ENCODE assay signal across 21 cellular contexts in the genomic region with DNA sequence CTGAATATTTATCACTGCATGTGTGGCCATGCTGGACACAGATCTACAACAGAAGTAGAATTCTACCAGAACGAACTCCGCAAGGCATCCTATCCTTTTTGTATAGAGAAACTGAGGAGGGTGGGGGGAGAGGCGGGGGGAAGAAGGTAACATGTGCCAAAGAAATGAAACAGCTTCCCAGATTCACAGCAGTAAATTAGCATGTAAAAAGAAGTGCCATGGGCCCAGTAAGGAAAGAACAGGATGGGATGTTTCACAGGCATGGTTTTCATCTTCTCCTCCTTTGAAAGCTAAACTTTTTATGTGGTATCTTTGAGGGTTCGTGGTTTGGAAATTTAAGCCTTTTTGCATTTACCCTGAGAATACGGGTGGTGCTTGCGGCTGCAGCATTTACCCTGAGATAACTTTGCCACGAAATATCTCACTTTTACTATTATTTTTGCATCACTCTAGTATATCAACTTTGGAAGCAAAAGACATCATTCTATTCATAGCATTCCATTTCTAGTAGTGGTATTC.
DNase-seq lines count a peak whose midpoint lies in the region; ATAC-seq and TF ChIP-seq lines count a peak whose summit lies in the region.
"Had no signal": no experiment of that assay in that cellular context is flagged by ENCODE, and none has a peak within 500 bp of the region (broad histone marks: within the 10 kb centered on the region; RNA-seq: fewer than 3 reads in every experiment).

No MANE protein-coding gene starts in this region.

- H2BK12ac ChIP-seq in neuronal stem cell (ENCODE audit: low read length) = no peak overlapping the region

- H3K9me2 ChIP-seq in GM23338 (ENCODE audit: insufficient read depth) = 0 out of 2 replicates have a peak, but pooled peaks cover 9% of the 10 kb centered on the region

- H3K27ac ChIP-seq in GM23338 (ENCODE audit: low read depth) = no peak overlapping the region
- no peak overlapping the region for H3K27ac ChIP-seq in neuronal stem cell (replicated peaks; ENCODE audit: low read length)
- no peak overlapping the region for H3K27ac ChIP-seq in foreskin keratinocyte
- H3K27ac ChIP-seq: A549 had no signal

- H3K4me2 ChIP-seq in GM23338 = 0 out of 2 replicates have a peak overlapping the region, but pooled peaks have one; percentile 22
- H3K4me2 ChIP-seq in neuronal stem cell (ENCODE audit: insufficient read depth, low read length, poor library complexity, severe bottlenecking) = no peak overlapping the region
- H3K4me2 ChIP-seq: A549 had no signal

- no peak overlapping the region for H3K4me3 ChIP-seq in GM23338
- no peak overlapping the region for H3K4me3 ChIP-seq in NT2/D1 (ENCODE audit: insufficient read length, low read depth)
- H3K4me3 ChIP-seq in fibroblast of the aortic adventitia (ENCODE audit: low read depth, low read length) = no peak overlapping the region
- H3K4me3 ChIP-seq in neuronal stem cell (ENCODE audit: low read length in 2 of 2) = no peak overlapping the region
- H3K4me3 ChIP-seq: A549, GM12878 had no signal

- H3K9ac ChIP-seq in NT2/D1 (ENCODE audit: insufficient read length, low read depth) = no peak overlapping the region
- no peak overlapping the region for H3K9ac ChIP-seq in neuronal stem cell (ENCODE audit: low read depth, low read length, poor library complexity)

- no peak overlapping the region for H3K4me3 Mint-ChIP-seq in GM23338
- no peak overlapping the region for H3K4me3 Mint-ChIP-seq in glutamatergic neuron (ENCODE audit: unreplicated experiment)
- H3K4me3 Mint-ChIP-seq: B cell, CD14-positive monocyte, H9 had no signal

- H3K14ac ChIP-seq in neuronal stem cell (ENCODE audit: low read length) = no peak overlapping the region

- H3K4me1 ChIP-seq in GM23338 (ENCODE audit: insufficient read depth) = peaks cover 13% of the 10 kb centered on the region
- H3K4me1 ChIP-seq in NT2/D1 (ENCODE audit: insufficient read depth, insufficient read length) = no peaks in the 10 kb centered on the region
- peaks cover 0 to 2% of the 10 kb centered on the region in 2 donors for H3K4me1 ChIP-seq in neuronal stem cell (ENCODE audit: control insufficient read depth in 2 of 2, insufficient read depth in 1 of 2, low read depth in 1 of 2, low read length in 2 of 2)
- no peaks in the 10 kb centered on the region for H3K4me1 ChIP-seq in foreskin keratinocyte
- H3K4me1 ChIP-seq: A549 had no signal

- H4K20me1 ChIP-seq in GM23338 (replicated peaks; ENCODE audit: insufficient read depth) = no peaks in the 10 kb centered on the region

- H3K27me3 ChIP-seq in GM23338 (ENCODE audit: insufficient read depth) (no peaks in the 10 kb centered on the region), NT2/D1 (ENCODE audit: insufficient read depth, insufficient read length) (no peaks in the 10 kb centered on the region), neuronal stem cell (ENCODE audit: control insufficient read depth in 3 of 3, insufficient read depth in 3 of 3, low read depth in 1 of 3, low read length in 3 of 3) (no peaks in the 10 kb centered on the region), foreskin keratinocyte (no peaks in the 10 kb centered on the region)

- H3K4me1 Mint-ChIP-seq in GM23338 = peaks cover 30% of the 10 kb centered on the region
- H3K4me1 Mint-ChIP-seq in glutamatergic neuron (ENCODE audit: low read depth, unreplicated experiment) = peaks cover 13% of the 10 kb centered on the region
- H3K4me1 Mint-ChIP-seq: B cell had no signal

- H3K9me3 ChIP-seq in NT2/D1 (ENCODE audit: insufficient read depth, low read length) (0 out of 2 replicates have a peak, but pooled peaks cover 7% of the 10 kb centered on the region), neuronal stem cell (replicated peaks in 1 of 2; ENCODE audit: control insufficient read depth in 2 of 2, insufficient read depth in 1 of 2, low read depth in 1 of 2, low read length in 2 of 2) (peaks cover 0 to 3% of the 10 kb centered on the region in 2 donors)
- H3K9me3 ChIP-seq: A549 had no signal

- no peaks in the 10 kb centered on the region for H3F3A ChIP-seq in GM23338 (replicated peaks; ENCODE audit: low read depth)

- H3K36me3 ChIP-seq in GM23338 (ENCODE audit: insufficient read depth) (no peaks in the 10 kb centered on the region), NT2/D1 (ENCODE audit: insufficient read depth, insufficient read length, low read length) (no peaks in the 10 kb centered on the region), neuronal stem cell (replicated peaks in 1 of 2; ENCODE audit: control insufficient read depth in 2 of 2, insufficient read depth in 2 of 2, low read length in 2 of 2) (no peaks in the 10 kb centered on the region)

- no peak overlapping the region for H2BK15ac ChIP-seq in neuronal stem cell (ENCODE audit: low read length)

- no peak overlapping the region for H2BK120ac ChIP-seq in neuronal stem cell (ENCODE audit: low read depth, low read length)

- no peak overlapping the region for H2BK5ac ChIP-seq in neuronal stem cell (ENCODE audit: low read length)

- no peak for TF ChIP-seq CTCF in GM23338 (conservative IDR thresholded peaks at IDR 0.05; ENCODE audit: low read depth in 2 of 2)
- no peak for TF ChIP-seq CTCF in fibroblast of the aortic adventitia (IDR thresholded peaks at IDR 0.05; ENCODE audit: insufficient read depth, low read length)
- no peak for TF ChIP-seq CTCF in foreskin keratinocyte (conservative IDR thresholded peaks at IDR 0.05)
- no peak for TF ChIP-seq CTCF in glutamatergic neuron (IDR thresholded peaks at IDR 0.05; ENCODE audit: partially characterized antibody, unreplicated experiment)

- H3K18ac ChIP-seq in neuronal stem cell (ENCODE audit: low read length) = no peak overlapping the region

- H3K27me3 Mint-ChIP-seq in GM23338 (ENCODE audit: insufficient read depth, low read depth, poor library complexity) (peaks cover 1% of the 10 kb centered on the region), glutamatergic neuron (ENCODE audit: unreplicated experiment) (peaks cover 2% of the 10 kb centered on the region)

- H3K9me3 Mint-ChIP-seq in GM23338 = no peaks in the 10 kb centered on the region; the same call in 2 of the 3 replicates
- H3K9me3 Mint-ChIP-seq in glutamatergic neuron (ENCODE audit: unreplicated experiment) = peaks cover 2% of the 10 kb centered on the region
- H3K9me3 Mint-ChIP-seq: H9 had no signal

- peak; percentile 58 for ATAC-seq in GM23338
- no peak for ATAC-seq in foreskin keratinocyte
- ATAC-seq: A549, GM12878, PC-3 had no signal

- H3K4ac ChIP-seq in neuronal stem cell (ENCODE audit: low read length) = no peak overlapping the region

- H4K91ac ChIP-seq in neuronal stem cell (ENCODE audit: low read depth, low read length, poor library complexity) = no peak overlapping the region

- H3K36me3 Mint-ChIP-seq in GM23338 (ENCODE audit: low read depth) = no peaks in the 10 kb centered on the region
- H3K36me3 Mint-ChIP-seq in glutamatergic neuron (ENCODE audit: unreplicated experiment) = no peaks in the 10 kb centered on the region
- H3K36me3 Mint-ChIP-seq: CD14-positive monocyte had no signal

- no peaks in the 10 kb centered on the region for H3K79me1 ChIP-seq in neuronal stem cell (ENCODE audit: low read depth, low read length)

- WGBS in neuronal stem cell (ENCODE audit: extremely low coverage in 2 of 2, insufficient read length in 2 of 2, insufficient replicate concordance in 1 of 2), 2 donors = no CpG with 5 or more reads among the region's 7 CpGs

- DNase-seq in GM23338 (ENCODE audit: low spot score) = peak; percentile 35
- peak; percentile 16 for DNase-seq in NT2/D1 (ENCODE audit: low read depth, low spot score)
- peak; percentile 29 for DNase-seq in fibroblast of the aortic adventitia (ENCODE audit: low read depth)
- DNase-seq in neuronal stem cell (ENCODE audit: low spot score) = no peak
- no peak for DNase-seq in foreskin keratinocyte
- no peak for DNase-seq in HT-29 (ENCODE audit: low spot score)
- DNase-seq in glutamatergic neuron = no peak
- DNase-seq: DMS79 treated with DMSO at 0.1 percent for 48 hours, H9, IMR-90, NCI-H1694, NCI-H2081, NCI-H2171, NCI-H524 treated with DMSO at 0.1 percent for 48 hours, NCI-H82, PC-3, Right ventricle myocardium superior had no signal

- H2AFZ ChIP-seq in GM23338 (no peak overlapping the region), neuronal stem cell (ENCODE audit: low read length) (peak overlapping the region; percentile 31)

- H4K8ac ChIP-seq in neuronal stem cell (ENCODE audit: low read depth, low read length) = no peak overlapping the region

- H3K23ac ChIP-seq in neuronal stem cell (ENCODE audit: low read depth, low read length, poor library complexity) = no peak overlapping the region

- no peak overlapping the region for H2AK5ac ChIP-seq in neuronal stem cell (ENCODE audit: low read depth, low read length)

- H3K27ac Mint-ChIP-seq in GM23338 = no peak overlapping the region
- no peak overlapping the region for H3K27ac Mint-ChIP-seq in glutamatergic neuron (ENCODE audit: unreplicated experiment)
- H3K27ac Mint-ChIP-seq: B cell, CD14-positive monocyte, H9 had no signal

- H3K79me2 ChIP-seq in GM23338 (replicated peaks; ENCODE audit: insufficient read depth) = no peaks in the 10 kb centered on the region

TF ChIP-seq in GM23338, 12 proteins besides CTCF, POLR2A, EP300 and RAD21 (continues in another document):
- TF ChIP-seq EZH2 (IDR thresholded peaks at IDR 0.05; ENCODE audit: low read depth, unreplicated experiment) (no peak), JUNB (IDR thresholded peaks at IDR 0.05; ENCODE audit: unreplicated experiment) (no peak), ZNF114 (CRISPR knock-in tag; IDR thresholded peaks at IDR 0.05) (no peak), ZNF331 (CRISPR knock-in tag; IDR thresholded peaks at IDR 0.05; ENCODE audit: low read depth) (no peak), NANOG (IDR thresholded peaks at IDR 0.05; ENCODE audit: borderline replicate concordance) (no peak), POLR2AphosphoS5 (IDR thresholded peaks at IDR 0.05; ENCODE audit: low read depth) (no peak)
- TF ChIP-seq, protein P1, sequence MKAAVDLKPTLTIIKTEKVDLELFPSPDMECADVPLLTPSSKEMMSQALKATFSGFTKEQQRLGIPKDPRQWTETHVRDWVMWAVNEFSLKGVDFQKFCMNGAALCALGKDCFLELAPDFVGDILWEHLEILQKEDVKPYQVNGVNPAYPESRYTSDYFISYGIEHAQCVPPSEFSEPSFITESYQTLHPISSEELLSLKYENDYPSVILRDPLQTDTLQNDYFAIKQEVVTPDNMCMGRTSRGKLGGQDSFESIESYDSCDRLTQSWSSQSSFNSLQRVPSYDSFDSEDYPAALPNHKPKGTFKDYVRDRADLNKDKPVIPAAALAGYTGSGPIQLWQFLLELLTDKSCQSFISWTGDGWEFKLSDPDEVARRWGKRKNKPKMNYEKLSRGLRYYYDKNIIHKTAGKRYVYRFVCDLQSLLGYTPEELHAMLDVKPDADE (IDR thresholded peaks at IDR 0.05) = no peak

Comparison
In these comparisons a context has a peak if more than half of its experiments do, and no peak if none do; other contexts are left out.
1. DNase-seq: peak in GM23338 (single experiment), NT2/D1 (single experiment) and fibroblast of the aortic adventitia (single experiment); none in neuronal stem cell (single experiment), foreskin keratinocyte (0 of 2), HT-29 (single experiment) and glutamatergic neuron (single experiment).